ENCODE assay signal across 18 cellular contexts in genomic region chr2:142684667-142685066, GRCh38.
A peak's percentile ranks its signal among the peaks of the same experiment; 100 is the strongest.
DNase-seq lines count a peak whose midpoint lies in the region; ATAC-seq, FAIRE-seq and TF ChIP-seq lines count a peak whose summit lies in the region.
"Had no signal": no experiment of that assay in that cellular context is flagged by ENCODE, and none has a peak within 500 bp of the region (broad histone marks: within the 10 kb centered on the region; RNA-seq: fewer than 3 reads in every experiment).

No MANE protein-coding gene starts in this region.

- H3K4me3 ChIP-seq in A549: no peak overlapping the region
- no peak overlapping the region for H3K4me3 ChIP-seq in IMR-90 (ENCODE audit: insufficient read depth, low read depth, low read length)
- no peak overlapping the region for H3K4me3 ChIP-seq in stomach

- no TSS peak for BruUV-seq in IMR-90 (replicated peaks; lab: Mats Ljungman, UMichigan)

- H3K9ac ChIP-seq in IMR-90 (ENCODE audit: low read depth, low read length): no peak overlapping the region

- H2BK5ac ChIP-seq in IMR-90 (ENCODE audit: low read depth, low read length, poor library complexity, severe bottlenecking): no peak overlapping the region

- H3K14ac ChIP-seq in IMR-90 (replicated peaks; ENCODE audit: low read depth, low read length): no peak overlapping the region

- TF ChIP-seq CTCF in A549 (IDR thresholded peaks at IDR 0.05) (no peak), IMR-90 (conservative IDR thresholded peaks at IDR 0.05; ENCODE audit: low read depth, low read length) (no peak), foreskin keratinocyte (conservative IDR thresholded peaks at IDR 0.05) (no peak), progenitor cell of endocrine pancreas (IDR thresholded peaks at IDR 0.05; ENCODE audit: unreplicated experiment) (no peak), stomach (IDR thresholded peaks at IDR 0.05) (no peak)

- no peak for TF ChIP-seq RAD21 in A549 (conservative IDR thresholded peaks at IDR 0.05 in 1 of 2, IDR thresholded peaks at IDR 0.05 in 1 of 2)
- no peak for TF ChIP-seq RAD21 in IMR-90 (IDR thresholded peaks at IDR 0.05; ENCODE audit: low read length)

- CTCF ChIA-PET in A549 (lab: Yijun Ruan, JAX): interaction anchor here (1.1 kb wide), 1 partner anchor 191 kb away, joined by 3 read pairs; no protein-coding TSS in a partner anchor
- CTCF ChIA-PET in IMR-90 (lab: Yijun Ruan, JAX): no interaction called here

- H4K20me1 ChIP-seq in IMR-90 (ENCODE audit: insufficient read depth, low read length): no peaks in the 10 kb centered on the region

- no peak overlapping the region for H3K4me2 ChIP-seq in A549
- H3K4me2 ChIP-seq in IMR-90 (ENCODE audit: low read depth, low read length): no peak overlapping the region

- H3K79me1 ChIP-seq in IMR-90 (ENCODE audit: low read depth in 1 of 2, low read length in 2 of 2): no peaks in the 10 kb centered on the region

- peaks cover 36% of the 10 kb centered on the region for H3K4me1 ChIP-seq in A549
- peaks cover 2% of the 10 kb centered on the region; the same call in 1 of the 2 replicates for H3K4me1 ChIP-seq in IMR-90 (ENCODE audit: control insufficient read depth, insufficient read depth, low read length)
- H3K4me1 ChIP-seq in foreskin keratinocyte: no peaks in the 10 kb centered on the region
- H3K4me1 ChIP-seq in stomach: no peaks in the 10 kb centered on the region
- H3K4me1 ChIP-seq: Caco-2 had no signal

- H2BK15ac ChIP-seq in IMR-90 (ENCODE audit: low read depth, low read length): no peak overlapping the region

- POLR2A ChIA-PET in A549 (lab: Yijun Ruan, JAX): no interaction called here
- POLR2A ChIA-PET in IMR-90 (lab: Charles Lee; ENCODE audit: unreplicated experiment): no interaction called here

- in situ Hi-C loops in IMR-90 (cut with MboI; ENCODE audit: low sequenced_read_pairs): loop anchor here (5.0 kb wide), 1 partner anchor 298 kb away; no protein-coding TSS in a partner anchor

- H3K23ac ChIP-seq in IMR-90 (ENCODE audit: low read depth, low read length): no peak overlapping the region

- TF ChIP-seq EP300 in A549 (IDR thresholded peaks at IDR 0.05) (no peak), stomach (IDR thresholded peaks at IDR 0.05) (no peak)

- dilution Hi-C loops in IMR-90 (cut with HindIII; ENCODE audit: low sequenced_read_pairs, unreplicated experiment): no loop called here

- no peaks in the 10 kb centered on the region for H3K27me3 Mint-ChIP-seq in progenitor cell of endocrine pancreas
- H3K27me3 Mint-ChIP-seq: CD4-positive, alpha-beta memory T cell had no signal

- no peak for TF ChIP-seq POLR2A in A549 (IDR thresholded peaks at IDR 0.05; ENCODE audit: low read length)
- no peak for TF ChIP-seq POLR2A in IMR-90 (IDR thresholded peaks at IDR 0.05; ENCODE audit: low read depth, low read length)
- TF ChIP-seq POLR2A in stomach (IDR thresholded peaks at IDR 0.05): no peak

- no peak overlapping the region for H4K8ac ChIP-seq in IMR-90 (ENCODE audit: low read depth in 2 of 2, low read length in 2 of 2)

- no peaks in the 10 kb centered on the region for H3K9me3 Mint-ChIP-seq in progenitor cell of endocrine pancreas (ENCODE audit: low read depth)

- no peak for FAIRE-seq in A549 (lab: Jason Lieb, UNC)
- FAIRE-seq: G401.6, GM12892, H1 had no signal

- H3K4ac ChIP-seq in IMR-90 (ENCODE audit: low read depth, low read length): no peak overlapping the region

- ATAC-seq in A549 (no peak), IMR-90 (ENCODE audit: low read depth) (no peak), foreskin keratinocyte (no peak), HG03439 (IDR thresholded peaks at IDR 0.05; ENCODE audit: unreplicated experiment) (no peak)

- peak overlapping the region; percentile 29 for H3K27ac Mint-ChIP-seq in progenitor cell of endocrine pancreas
- H3K27ac Mint-ChIP-seq: CD4-positive, alpha-beta memory T cell had no signal

- peaks cover 10% of the 10 kb centered on the region; the same call in 2 of the 3 replicates for H3K9me3 ChIP-seq in A549
- no peaks in the 10 kb centered on the region for H3K9me3 ChIP-seq in IMR-90 (ENCODE audit: control insufficient read depth, insufficient read depth, low read length)
- H3K9me3 ChIP-seq in stomach: no peaks in the 10 kb centered on the region
- H3K9me3 ChIP-seq: Caco-2 had no signal

- no peak overlapping the region for H2AFZ ChIP-seq in IMR-90 (replicated peaks; ENCODE audit: low read length, poor library complexity)

- H3K36me3 ChIP-seq in IMR-90 (ENCODE audit: control insufficient read depth, insufficient read depth, low read length) (no peaks in the 10 kb centered on the region), stomach (no peaks in the 10 kb centered on the region)

- peaks cover 2% of the 10 kb centered on the region for H3K4me1 Mint-ChIP-seq in progenitor cell of endocrine pancreas (ENCODE audit: low read depth)
- H3K4me1 Mint-ChIP-seq: CD4-positive, alpha-beta memory T cell had no signal

- intact Hi-C loops in IMR-90 (cut with micrococcal nuclease): no loop called here
- intact Hi-C loops in stomach (cut with DNase I; ENCODE audit: low total_unique reads): loop anchor here (10.0 kb wide), 1 partner anchor 280 kb away; no protein-coding TSS in a partner anchor

- H3K27me3 ChIP-seq in IMR-90 (ENCODE audit: control insufficient read depth, insufficient read depth, low read length) (no peaks in the 10 kb centered on the region), foreskin keratinocyte (no peaks in the 10 kb centered on the region), stomach (no peaks in the 10 kb centered on the region)

- H3K18ac ChIP-seq in IMR-90 (ENCODE audit: low read depth, low read length): no peak overlapping the region

- no peak overlapping the region for H2AK5ac ChIP-seq in IMR-90 (ENCODE audit: low read depth, low read length)

- DNase-seq in A549 (ENCODE audit: low read depth in 1 of 2, low spot score in 1 of 2) (no peak), IMR-90 (no peak), foreskin keratinocyte (no peak), progenitor cell of endocrine pancreas (ENCODE audit: low spot score, unreplicated experiment) (no peak), stomach (no peak), NCI-H82 treated with DMSO at 0.1 percent for 48 hours (lab: John Stamatoyannopoulos, UW; ENCODE audit: unreplicated experiment) (no peak)
- DNase-seq: 8988T; C1 segment of cervical spinal cord; Caco-2; CD4-positive, alpha-beta memory T cell; DMS153; DND-41; H7; HCEC 1CT had no signal

- no peak overlapping the region for H3K56ac ChIP-seq in IMR-90 (ENCODE audit: extremely low read depth, insufficient read depth, low read length)

- H2BK20ac ChIP-seq in IMR-90 (ENCODE audit: low read depth, low read length): no peak overlapping the region

- no peak overlapping the region for H4K5ac ChIP-seq in IMR-90 (ENCODE audit: low read depth, low read length)

- no peak overlapping the region for H3K4me3 Mint-ChIP-seq in progenitor cell of endocrine pancreas (ENCODE audit: low read depth)
- H3K4me3 Mint-ChIP-seq: CD4-positive, alpha-beta memory T cell had no signal

- H3K27ac ChIP-seq in A549 (peak overlapping the region; percentile 69 to 74; a peak in 4 of 6 replicates), IMR-90 (ENCODE audit: insufficient read depth, low read length) (no peak overlapping the region), foreskin keratinocyte (peak overlapping the region; percentile 8), stomach (no peak overlapping the region)

- H2AK9ac ChIP-seq in IMR-90 (replicated peaks; ENCODE audit: low read depth, low read length, poor library complexity): no peak overlapping the region

- WGBS in A549 (ENCODE audit: missing lambda C conversion rate): 95% methylated on average over 3 of the region's 3 CpGs
- WGBS in IMR-90 (ENCODE audit: extremely low coverage in 2 of 2, insufficient read length in 1 of 2), 2 experiments: no CpG with 5 or more reads among the region's 3 CpGs
- WGBS in stomach, 5 donors: 93 to 98% (median 93%) methylated on average over 3 of the region's 3 CpGs

- no peak overlapping the region for H2BK120ac ChIP-seq in IMR-90 (ENCODE audit: low read depth, low read length)

- H3K9me1 ChIP-seq in IMR-90 (ENCODE audit: insufficient read depth, low read length): no peaks in the 10 kb centered on the region

- H3K36me3 Mint-ChIP-seq in progenitor cell of endocrine pancreas (ENCODE audit: insufficient read depth): no peaks in the 10 kb centered on the region
- H3K36me3 Mint-ChIP-seq: CD4-positive, alpha-beta memory T cell had no signal

- no peak overlapping the region for H4K91ac ChIP-seq in IMR-90 (ENCODE audit: insufficient read depth, low read depth, low read length)

TF ChIP-seq in A549, 52 proteins besides CTCF, POLR2A, EP300 and RAD21:
- no peak for TF ChIP-seq HOXA7 (CRISPR knock-in tag; IDR thresholded peaks at IDR 0.05)
- no peak for TF ChIP-seq BHLHE40 (IDR thresholded peaks at IDR 0.05; ENCODE audit: low read depth, low read length)
- TF ChIP-seq MAFK (IDR thresholded peaks at IDR 0.05; ENCODE audit: partially characterized antibody): peak; percentile 95
- TF ChIP-seq SMC3 (IDR thresholded peaks at IDR 0.05): no peak
- TF ChIP-seq EHF (CRISPR knock-in tag; IDR thresholded peaks at IDR 0.05): no peak
- TF ChIP-seq CBX8 (IDR thresholded peaks at IDR 0.05): no peak

TF ChIP-seq in IMR-90, 13 proteins besides CTCF, POLR2A, EP300 and RAD21:
- TF ChIP-seq MAFK (IDR thresholded peaks at IDR 0.05; ENCODE audit: low read depth, low read length): peak; percentile 90
- no peak for TF ChIP-seq USF2 (IDR thresholded peaks at IDR 0.05; ENCODE audit: low read depth, low read length)
TF ChIP-seq in IMR-90: peak in this region for 1.

Comparison
In these comparisons a context has a peak if more than half of its experiments do, and no peak if none do; other contexts are left out.
1. H3K27ac ChIP-seq: peak in A549 (2 of 2) and foreskin keratinocyte (single experiment); none in IMR-90 (single experiment) and stomach (0 of 5).